ENCODE assay signal across 1 cellular context in the genomic region with DNA sequence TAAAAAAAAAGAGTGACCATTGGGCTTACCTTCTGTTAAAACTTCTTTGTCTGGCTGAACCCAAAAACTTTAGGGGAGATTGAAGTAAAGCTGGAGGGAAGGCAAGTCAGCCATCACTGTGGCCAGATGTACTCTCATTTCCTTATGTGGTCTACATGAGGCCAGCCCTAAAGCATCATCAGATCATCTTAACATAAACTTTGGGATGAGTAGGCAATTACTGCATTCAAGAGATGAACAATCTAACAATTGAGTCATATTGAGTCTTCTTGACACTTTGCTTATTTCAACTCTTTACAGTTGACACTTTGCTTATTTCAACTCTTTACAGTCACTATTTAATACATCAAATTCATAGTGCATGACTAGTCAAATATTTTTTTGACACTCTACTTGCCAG.
TF ChIP-seq lines count a peak whose summit lies in the region.

No MANE protein-coding gene starts in this region.

TF ChIP-seq in GM12878, 131 proteins besides CTCF, POLR2A, EP300 and RAD21:
- no peak for TF ChIP-seq MEF2A (IDR thresholded peaks at IDR 0.05; ENCODE audit: insufficient read depth, low read depth, low read length)
- no peak for TF ChIP-seq IKZF1 (conservative IDR thresholded peaks at IDR 0.05)
- 0 out of 2 replicates have a peak, but pooled peaks have one; percentile 20 for TF ChIP-seq SPI1 (IDR thresholded peaks at IDR 0.05; ENCODE audit: borderline replicate concordance, insufficient read depth, low read depth, low read length)
